In the genomic region with DNA sequence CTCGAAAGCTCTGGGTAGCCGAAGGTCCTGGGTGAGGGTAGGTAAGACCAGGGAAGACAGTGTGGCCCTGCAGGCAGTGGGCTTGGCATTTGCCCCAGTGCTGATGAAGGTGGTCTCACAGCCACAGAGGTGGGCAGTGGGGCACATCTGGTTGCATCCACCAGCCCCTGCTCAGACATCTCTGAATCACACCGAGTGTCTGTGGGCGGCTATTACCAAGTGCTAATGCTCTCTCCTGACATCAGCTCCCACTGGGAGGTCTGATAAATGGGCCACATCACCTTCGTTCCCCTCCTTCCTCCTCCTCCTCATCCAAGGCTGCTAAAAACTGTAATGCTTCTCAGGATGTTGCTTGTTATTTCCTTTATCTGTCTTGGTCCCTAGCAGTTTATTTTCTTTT, we compare ENCODE assay signal across 23 cellular contexts.
DNase-seq lines count a peak whose midpoint lies in the region; ATAC-seq and TF ChIP-seq lines count a peak whose summit lies in the region.
"Had no signal": no experiment of that assay in that cellular context is flagged by ENCODE, and none has a peak within 500 bp of the region (broad histone marks: within the 10 kb centered on the region; RNA-seq: fewer than 3 reads in every experiment).

No MANE protein-coding gene starts in this region.

- no peak overlapping the region for H3K9ac ChIP-seq in rectal smooth muscle tissue (ENCODE audit: low read length)

- no peaks in the 10 kb centered on the region for H3K4me1 ChIP-seq in rectal smooth muscle tissue (ENCODE audit: control insufficient read depth, insufficient read depth, low read length)
- no peaks in the 10 kb centered on the region for H3K4me1 ChIP-seq in upper lobe of right lung
- H3K4me1 ChIP-seq: breast epithelium had no signal

- ATAC-seq in upper lobe of right lung: no peak
- ATAC-seq: activated CD8-positive, alpha-beta T cell treated with anti-CD3 and anti-CD28 coated beads for 36 hours; K562; naive thymus-derived CD4-positive, alpha-beta T cell; PC-3; stimulated activated naive B cell treated with anti-CD40 and anti-IgM and Interleukin-4, amounts not matched to agents 10 μg/mL and 1 μg/mL and 100 μg/mL, for 72 hours; T-helper 17 cell had no signal

- H3K27ac ChIP-seq in WERI-Rb-1 (peak overlapping the region; percentile 75), rectal smooth muscle tissue (ENCODE audit: low read depth, low read length) (no peak overlapping the region), upper lobe of right lung (no peak overlapping the region)
- H3K27ac ChIP-seq: breast epithelium, epithelial cell of prostate had no signal

- intact Hi-C loops in head of caudate nucleus (cut with DNase I) (no loop called here), upper lobe of right lung (cut with DNase I) (no loop called here)

- TF ChIP-seq CTCF in WERI-Rb-1 (IDR thresholded peaks at IDR 0.05; ENCODE audit: low read depth, low read length) (no peak), upper lobe of right lung (IDR thresholded peaks at IDR 0.05) (no peak)

- H3K27me3 ChIP-seq in WERI-Rb-1 (ENCODE audit: insufficient read depth, low read depth, severe bottlenecking) (no peaks in the 10 kb centered on the region), rectal smooth muscle tissue (ENCODE audit: control insufficient read depth, insufficient read depth, low read length) (no peaks in the 10 kb centered on the region), upper lobe of right lung (no peaks in the 10 kb centered on the region)
- H3K27me3 ChIP-seq: breast epithelium had no signal

- H3K4me3 ChIP-seq in WERI-Rb-1 (ENCODE audit: low read depth, low read length): peak overlapping the region; percentile 38
- H3K4me3 ChIP-seq in rectal smooth muscle tissue (ENCODE audit: low read length): peak overlapping the region; percentile 34
- H3K4me3 ChIP-seq in upper lobe of right lung: no peak overlapping the region
- H3K4me3 ChIP-seq: breast epithelium, K562 had no signal

- H3K36me3 ChIP-seq in WERI-Rb-1 (no peaks in the 10 kb centered on the region), rectal smooth muscle tissue (ENCODE audit: control insufficient read depth, insufficient read depth, low read length) (no peaks in the 10 kb centered on the region), upper lobe of right lung (no peaks in the 10 kb centered on the region)
- H3K36me3 ChIP-seq: breast epithelium had no signal

- DNase-seq in D341Med (ENCODE audit: low spot score) (peak; percentile 67), WERI-Rb-1 (peak; percentile 24), head of caudate nucleus (peak in 26 of 42 donors; percentile 15 to 75 (median 43)), NCI-H146 treated with DMSO at 0.1 percent for 48 hours (lab: John Stamatoyannopoulos, UW; ENCODE audit: unreplicated experiment) (no peak), upper lobe of right lung (no peak), hypothalamus (lab: John Stamatoyannopoulos, UW) (no peak)
- DNase-seq: activated CD8-positive, alpha-beta T cell treated with anti-CD3 and anti-CD28 coated beads for 36 hours; activated naive CD4-positive, alpha-beta T cell treated with anti-CD3 and anti-CD28 coated beads for 36 hours; CD8-positive, alpha-beta memory T cell; effector CD8-positive, alpha-beta T cell; GOT3; naive thymus-derived CD4-positive, alpha-beta T cell; NCI-H1092; NCI-H187; NCI-H2171 treated with DMSO at 0.1 percent for 48 hours; NK-92 treated with Interleukin-12 subunit alpha and Interleukin-12 subunit beta, amount 100 ng/mL, for 24 hours; PC-3; stimulated activated naive B cell treated with anti-CD40 and anti-IgM and Interleukin-4, amounts not matched to agents 10 μg/mL and 1 μg/mL and 100 μg/mL, for 72 hours; T-helper 17 cell had no signal

- H3K9me3 ChIP-seq in WERI-Rb-1 (ENCODE audit: severe bottlenecking) (no peaks in the 10 kb centered on the region), upper lobe of right lung (no peaks in the 10 kb centered on the region)
- H3K9me3 ChIP-seq: breast epithelium had no signal

Comparison
In these comparisons a context has a peak if more than half of its experiments do, and no peak if none do; other contexts are left out.
1. DNase-seq: peak in D341Med (single experiment), WERI-Rb-1 (single experiment) and head of caudate nucleus (26 of 42); none in NCI-H146 treated with DMSO at 0.1 percent for 48 hours (single experiment), upper lobe of right lung (single experiment) and hypothalamus (0 of 51).